Comparison of ENCODE assay signal across 1 cellular context in genomic region chr11:33234397-33235168, GRCh38.
TF ChIP-seq lines count a peak whose summit lies in the region.

No MANE protein-coding gene starts in this region.

TF ChIP-seq in SK-N-SH, 30 proteins besides CTCF, POLR2A, EP300 and RAD21 (continued from another document):
- no peak for TF ChIP-seq MEF2A (IDR thresholded peaks at IDR 0.05; ENCODE audit: borderline replicate concordance, low read depth)
- TF ChIP-seq FOXM1 (IDR thresholded peaks at IDR 0.05; ENCODE audit: low read depth) = no peak
TF ChIP-seq in SK-N-SH: peak in this region for 0.
